29 cellular contexts compared by ENCODE assay signal in genomic region chrX:91137881-91138280, GRCh38.
"Had no signal": no experiment of that assay in that cellular context is flagged by ENCODE, and none has a peak within 500 bp of the region (broad histone marks: within the 10 kb centered on the region; RNA-seq: fewer than 3 reads in every experiment).

No MANE protein-coding gene starts in this region.

- H3K4me1 Mint-ChIP-seq: activated CD4-positive, alpha-beta T cell treated with anti-CD3 and anti-CD28 coated beads for 36 hours; activated CD4-positive, alpha-beta T cell treated with anti-CD3 and anti-CD28 coated beads, Interleukin-2, amount 10 ng/mL, durations not matched to agents 24 days and 14 days; activated naive CD4-positive, alpha-beta T cell treated with anti-CD3 and anti-CD28 coated beads, Interleukin-2, amount 10 ng/mL, durations not matched to agents 7 days and 5 days; activated naive CD8-positive, alpha-beta T cell treated with anti-CD3 and anti-CD28 coated beads, Interleukin-2, amount 10 ng/mL, durations not matched to agents 7 days and 5 days; T-helper 17 cell had no signal

- DNase-seq: activated CD4-positive, alpha-beta memory T cell treated with anti-CD3 and anti-CD28 coated beads for 36 hours; activated CD4-positive, alpha-beta T cell treated with anti-CD3 and anti-CD28 coated beads for 36 hours; activated CD4-positive, alpha-beta T cell treated with anti-CD3 and anti-CD28 coated beads, Interleukin-2, amount 10 ng/mL, durations not matched to agents 24 days and 14 days; activated CD4-positive, CD25-positive, alpha-beta regulatory T cell; activated CD4-positive, CD25-positive, alpha-beta regulatory T cell treated with anti-CD3 and anti-CD28 coated beads, Interleukin-2, amount 50 U/mL, for 72 hours; activated CD8-positive, alpha-beta memory T cell treated with anti-CD3 and anti-CD28 coated beads, Interleukin-2, amount 50 U/mL, for 48 hours; activated gamma-delta T cell; activated naive CD4-positive, alpha-beta T cell; activated naive CD4-positive, alpha-beta T cell treated with anti-CD3 and anti-CD28 coated beads, Interleukin-2, amount 10 ng/mL, durations not matched to agents 7 days and 5 days; activated naive CD8-positive, alpha-beta T cell treated with anti-CD3 and anti-CD28 coated beads, Interleukin-2, amount 10 ng/mL, durations not matched to agents 7 days and 5 days; activated T-cell treated with anti-CD3 and anti-CD28 coated beads for 4 hours; activated T-cell treated with anti-CD3 and anti-CD28 coated beads, Interleukin-2, amount 50 U/mL, for 24 hours; activated T-cell treated with anti-CD3 and anti-CD28 coated beads, Interleukin-2, amount 50 U/mL, for 72 hours; brain microvascular endothelial cell; caudate nucleus; cortex of kidney; dermis blood vessel endothelial cell; effector CD4-positive, alpha-beta T cell; effector memory CD8-positive, alpha-beta T cell; erythroblast; foreskin keratinocyte; gastrocnemius medialis; glutamatergic neuron; heart left ventricle; T-helper 17 cell had no signal

- H3K9me3 ChIP-seq: ascending aorta, esophagus muscularis mucosa, gastrocnemius medialis, heart left ventricle had no signal

- H3K27me3 Mint-ChIP-seq: activated CD4-positive, alpha-beta memory T cell treated with anti-CD3 and anti-CD28 coated beads for 36 hours; activated CD4-positive, alpha-beta T cell treated with anti-CD3 and anti-CD28 coated beads for 36 hours; activated CD4-positive, alpha-beta T cell treated with anti-CD3 and anti-CD28 coated beads, Interleukin-2, amount 10 ng/mL, durations not matched to agents 24 days and 14 days; activated naive CD4-positive, alpha-beta T cell treated with anti-CD3 and anti-CD28 coated beads, Interleukin-2, amount 10 ng/mL, durations not matched to agents 7 days and 5 days; activated naive CD8-positive, alpha-beta T cell treated with anti-CD3 and anti-CD28 coated beads, Interleukin-2, amount 10 ng/mL, durations not matched to agents 7 days and 5 days; effector memory CD8-positive, alpha-beta T cell; T-helper 17 cell had no signal

- FAIRE-seq: colon had no signal

- H3K27ac Mint-ChIP-seq: activated CD4-positive, alpha-beta memory T cell treated with anti-CD3 and anti-CD28 coated beads for 36 hours; activated CD4-positive, alpha-beta T cell treated with anti-CD3 and anti-CD28 coated beads for 36 hours; activated CD4-positive, alpha-beta T cell treated with anti-CD3 and anti-CD28 coated beads, Interleukin-2, amount 10 ng/mL, durations not matched to agents 24 days and 14 days; activated naive CD4-positive, alpha-beta T cell treated with anti-CD3 and anti-CD28 coated beads, Interleukin-2, amount 10 ng/mL, durations not matched to agents 7 days and 5 days; activated naive CD4-positive, alpha-beta T cell treated with anti-CD3 and anti-CD28 coated beads, Interleukin-2, amount 50 U/mL, for 72 hours; activated naive CD8-positive, alpha-beta T cell treated with anti-CD3 and anti-CD28 coated beads, Interleukin-2, amount 10 ng/mL, durations not matched to agents 7 days and 5 days; activated T-cell treated with anti-CD3 and anti-CD28 coated beads, Interleukin-2, amount 50 U/mL, for 24 hours; activated T-cell treated with anti-CD3 and anti-CD28 coated beads, Interleukin-2, amount 50 U/mL, for 72 hours; effector memory CD8-positive, alpha-beta T cell; T-helper 17 cell had no signal

- H3K27ac ChIP-seq: ascending aorta, brain microvascular endothelial cell, esophagus muscularis mucosa, foreskin keratinocyte, gastrocnemius medialis, heart left ventricle had no signal

- H3K4me3 Mint-ChIP-seq: activated CD4-positive, alpha-beta memory T cell treated with anti-CD3 and anti-CD28 coated beads for 36 hours; activated CD4-positive, alpha-beta T cell treated with anti-CD3 and anti-CD28 coated beads for 36 hours; activated CD4-positive, alpha-beta T cell treated with anti-CD3 and anti-CD28 coated beads, Interleukin-2, amount 10 ng/mL, durations not matched to agents 24 days and 14 days; activated naive CD4-positive, alpha-beta T cell treated with anti-CD3 and anti-CD28 coated beads, Interleukin-2, amount 10 ng/mL, durations not matched to agents 7 days and 5 days; activated naive CD8-positive, alpha-beta T cell treated with anti-CD3 and anti-CD28 coated beads, Interleukin-2, amount 10 ng/mL, durations not matched to agents 7 days and 5 days; activated T-cell treated with anti-CD3 and anti-CD28 coated beads, Interleukin-2, amount 50 U/mL, for 24 hours; activated T-cell treated with anti-CD3 and anti-CD28 coated beads, Interleukin-2, amount 50 U/mL, for 72 hours; effector memory CD8-positive, alpha-beta T cell; T-helper 17 cell had no signal

- H3K4me1 ChIP-seq: ascending aorta, esophagus muscularis mucosa, foreskin keratinocyte, gastrocnemius medialis, heart left ventricle had no signal

- H3K4me3 ChIP-seq: ascending aorta, esophagus muscularis mucosa, gastrocnemius medialis, heart left ventricle had no signal

- ATAC-seq: activated CD4-positive, alpha-beta T cell treated with anti-CD3 and anti-CD28 coated beads for 36 hours; activated naive CD4-positive, alpha-beta T cell treated with anti-CD3 and anti-CD28 coated beads, Interleukin-2, amount 50 U/mL, for 72 hours; activated T-cell treated with anti-CD3 and anti-CD28 coated beads, Interleukin-2, amount 50 U/mL, for 72 hours; effector memory CD8-positive, alpha-beta T cell; foreskin keratinocyte; gastrocnemius medialis; heart left ventricle; T-helper 17 cell had no signal

- H3K36me3 Mint-ChIP-seq: activated CD4-positive, alpha-beta memory T cell treated with anti-CD3 and anti-CD28 coated beads for 36 hours; activated naive CD4-positive, alpha-beta T cell treated with anti-CD3 and anti-CD28 coated beads, Interleukin-2, amount 10 ng/mL, durations not matched to agents 7 days and 5 days; activated naive CD4-positive, alpha-beta T cell treated with anti-CD3 and anti-CD28 coated beads, Interleukin-2, amount 50 U/mL, for 72 hours; activated naive CD8-positive, alpha-beta T cell treated with anti-CD3 and anti-CD28 coated beads, Interleukin-2, amount 10 ng/mL, durations not matched to agents 7 days and 5 days had no signal

- H3K9me3 Mint-ChIP-seq: activated CD4-positive, alpha-beta T cell treated with anti-CD3 and anti-CD28 coated beads, Interleukin-2, amount 10 ng/mL, durations not matched to agents 24 days and 14 days; activated naive CD8-positive, alpha-beta T cell treated with anti-CD3 and anti-CD28 coated beads, Interleukin-2, amount 10 ng/mL, durations not matched to agents 7 days and 5 days had no signal
